In the genomic region with DNA sequence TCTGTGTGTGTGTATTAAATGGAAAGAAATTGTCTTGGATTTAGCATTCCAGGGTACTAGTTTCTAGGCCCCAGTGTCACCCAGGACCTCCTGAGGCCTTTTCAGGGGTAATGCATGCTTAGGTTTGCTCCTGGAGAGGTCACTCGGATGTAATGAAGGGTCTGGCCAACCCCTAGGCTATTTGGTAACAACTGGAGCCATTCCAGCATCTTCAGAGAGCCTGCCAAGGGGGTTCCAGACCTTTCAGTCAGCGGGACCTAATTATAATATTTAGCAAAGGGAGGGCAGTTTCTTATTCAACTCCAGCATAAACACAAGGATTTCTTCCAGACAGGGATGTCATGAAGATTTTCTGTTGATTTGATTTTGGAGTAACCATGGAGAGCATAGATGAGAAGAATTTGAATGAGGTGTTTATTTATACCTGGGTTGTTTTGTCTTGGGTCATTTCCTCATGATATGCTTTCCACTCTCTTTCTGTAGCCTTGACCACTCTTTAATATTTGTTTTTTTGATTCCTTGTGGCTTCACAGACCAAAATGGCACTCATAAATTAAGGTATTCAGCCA, we compare ENCODE assay signal across 12 cellular contexts. TPM values are rescaled to one million over a fixed set of nuclear protein-coding genes. Genes with fewer than 3 reads are reported as not detected.
A peak's percentile ranks its signal among the peaks of the same experiment; 100 is the strongest.
DNase-seq lines count a peak whose midpoint lies in the region; ATAC-seq and TF ChIP-seq lines count a peak whose summit lies in the region.
"Had no signal": no experiment of that assay in that cellular context is flagged by ENCODE, and none has a peak within 500 bp of the region (broad histone marks: within the 10 kb centered on the region; RNA-seq: fewer than 3 reads in every experiment).

No MANE protein-coding gene starts in this region.

- H3K36me3 ChIP-seq in neural cell (ENCODE audit: insufficient read depth, low read length) (no peaks in the 10 kb centered on the region), tibial nerve (no peaks in the 10 kb centered on the region), neural progenitor cell (no peaks in the 10 kb centered on the region)

- no peak overlapping the region for H3K9ac ChIP-seq in neural cell (ENCODE audit: low read length)
- no peak overlapping the region for H3K9ac ChIP-seq in neural progenitor cell

- peak overlapping the region; percentile 8 for H3K4me3 Mint-ChIP-seq in activated T-cell treated with anti-CD3 and anti-CD28 coated beads, Interleukin-2, amount 50 U/mL, for 24 hours
- H3K4me3 Mint-ChIP-seq in activated naive CD4-positive, alpha-beta T cell treated with anti-CD3 and anti-CD28 coated beads, Interleukin-2, amount 10 ng/mL, durations not matched to agents 7 days and 5 days, result no peak overlapping the region
- no peak overlapping the region for H3K4me3 Mint-ChIP-seq in neural progenitor cell
- H3K4me3 Mint-ChIP-seq: WTC11 had no signal

- H3K36me3 Mint-ChIP-seq in activated T-cell treated with anti-CD3 and anti-CD28 coated beads, Interleukin-2, amount 50 U/mL, for 24 hours (ENCODE audit: low read depth), result peaks cover 12% of the 10 kb centered on the region
- H3K36me3 Mint-ChIP-seq in activated naive CD4-positive, alpha-beta T cell treated with anti-CD3 and anti-CD28 coated beads, Interleukin-2, amount 10 ng/mL, durations not matched to agents 7 days and 5 days, result peaks cover 19% of the 10 kb centered on the region
- H3K36me3 Mint-ChIP-seq in neural progenitor cell, result peaks cover 4% of the 10 kb centered on the region
- H3K36me3 Mint-ChIP-seq: WTC11 had no signal

- TF ChIP-seq CTCF in fibroblast of pulmonary artery (IDR thresholded peaks at IDR 0.05; ENCODE audit: low read length, missing control alignments), result no peak
- no peak for TF ChIP-seq CTCF in neural cell (IDR thresholded peaks at IDR 0.05; ENCODE audit: poor library complexity, severe bottlenecking)
- TF ChIP-seq CTCF in tibial nerve (IDR thresholded peaks at IDR 0.05), result no peak
- no peak for TF ChIP-seq CTCF in neural progenitor cell (IDR thresholded peaks at IDR 0.05)

- no peak for ATAC-seq in HG02885 (IDR thresholded peaks at IDR 0.05; ENCODE audit: poor library complexity, unreplicated experiment)
- ATAC-seq: WTC11 had no signal

- no peak for TF ChIP-seq RAD21 in neural cell (conservative IDR thresholded peaks at IDR 0.05)

- H3K4me2 ChIP-seq in neural cell (ENCODE audit: low read length) (no peak overlapping the region), neural progenitor cell (no peak overlapping the region)

- no peak for TF ChIP-seq EP300 in neural cell (conservative IDR thresholded peaks at IDR 0.05; ENCODE audit: poor library complexity, severe bottlenecking)
- no peak for TF ChIP-seq EP300 in tibial nerve (IDR thresholded peaks at IDR 0.05)

- H3K4me3 ChIP-seq in fibroblast of pulmonary artery (replicated peaks; ENCODE audit: low read depth, low read length), result no peak overlapping the region
- H3K4me3 ChIP-seq in neural cell (ENCODE audit: low read length), result peak overlapping the region; percentile 16
- H3K4me3 ChIP-seq in tibial nerve, result no peak overlapping the region
- no peak overlapping the region for H3K4me3 ChIP-seq in neural progenitor cell

- H3K27ac Mint-ChIP-seq in activated T-cell treated with anti-CD3 and anti-CD28 coated beads, Interleukin-2, amount 50 U/mL, for 24 hours, result no peak overlapping the region
- no peak overlapping the region for H3K27ac Mint-ChIP-seq in activated naive CD4-positive, alpha-beta T cell treated with anti-CD3 and anti-CD28 coated beads, Interleukin-2, amount 10 ng/mL, durations not matched to agents 7 days and 5 days
- no peak overlapping the region for H3K27ac Mint-ChIP-seq in neural progenitor cell
- H3K27ac Mint-ChIP-seq: WTC11 had no signal

- CTCF ChIA-PET in activated naive CD4-positive, alpha-beta T cell treated with anti-CD3 and anti-CD28 coated beads, Interleukin-2, amount 10 ng/mL, durations not matched to agents 7 days and 5 days (lab: Charles Lee), result interaction anchor here (0.7 to 1.1 kb wide), 3 partner anchors 11 to 72 kb away, joined by 3 read pairs; no protein-coding TSS in a partner anchor

- no peaks in the 10 kb centered on the region for H3K9me2 ChIP-seq in neural cell (ENCODE audit: insufficient read depth, low read length)

- peaks cover 33% of the 10 kb centered on the region for H3K4me1 Mint-ChIP-seq in activated T-cell treated with anti-CD3 and anti-CD28 coated beads, Interleukin-2, amount 50 U/mL, for 24 hours (ENCODE audit: low read depth)
- H3K4me1 Mint-ChIP-seq in activated naive CD4-positive, alpha-beta T cell treated with anti-CD3 and anti-CD28 coated beads, Interleukin-2, amount 10 ng/mL, durations not matched to agents 7 days and 5 days, result peaks cover 37% of the 10 kb centered on the region
- no peaks in the 10 kb centered on the region for H3K4me1 Mint-ChIP-seq in neural progenitor cell
- H3K4me1 Mint-ChIP-seq: WTC11 had no signal

- H3K4me1 ChIP-seq in tibial nerve (peaks cover 4 to 71% (median 52%) of the 10 kb centered on the region in 4 donors), neural progenitor cell (peaks cover 12% of the 10 kb centered on the region)

- H3K9me3 Mint-ChIP-seq in activated T-cell treated with anti-CD3 and anti-CD28 coated beads, Interleukin-2, amount 50 U/mL, for 24 hours, result peaks cover 2% of the 10 kb centered on the region
- H3K9me3 Mint-ChIP-seq in activated naive CD4-positive, alpha-beta T cell treated with anti-CD3 and anti-CD28 coated beads, Interleukin-2, amount 10 ng/mL, durations not matched to agents 7 days and 5 days, result peaks cover 4% of the 10 kb centered on the region
- no peaks in the 10 kb centered on the region for H3K9me3 Mint-ChIP-seq in neural progenitor cell

- H3F3A ChIP-seq in neural cell (ENCODE audit: insufficient read depth, low read length, poor library complexity, severe bottlenecking) (no peaks in the 10 kb centered on the region), neural progenitor cell (ENCODE audit: low read depth) (peaks cover 9% of the 10 kb centered on the region)

- no peak for TF ChIP-seq POLR2A in tibial nerve (IDR thresholded peaks at IDR 0.05)

- H2AFZ ChIP-seq in neural cell (ENCODE audit: low read depth, low read length), result no peak overlapping the region
- no peak overlapping the region for H2AFZ ChIP-seq in neural progenitor cell (replicated peaks)

- H3K79me2 ChIP-seq in neural cell (replicated peaks; ENCODE audit: insufficient read depth, low read length) (peaks cover 7% of the 10 kb centered on the region), neural progenitor cell (ENCODE audit: low read depth) (peaks cover 19% of the 10 kb centered on the region)

- H3K27ac ChIP-seq in neural cell (ENCODE audit: low read length) (peak overlapping the region; percentile 26), tibial nerve (peak overlapping the region; percentile 39 to 86 (median 72)), neural progenitor cell (no peak overlapping the region)

- H3K27me3 Mint-ChIP-seq in activated T-cell treated with anti-CD3 and anti-CD28 coated beads, Interleukin-2, amount 50 U/mL, for 24 hours, result no peaks in the 10 kb centered on the region
- H3K27me3 Mint-ChIP-seq in activated naive CD4-positive, alpha-beta T cell treated with anti-CD3 and anti-CD28 coated beads, Interleukin-2, amount 10 ng/mL, durations not matched to agents 7 days and 5 days, result no peaks in the 10 kb centered on the region
- no peaks in the 10 kb centered on the region for H3K27me3 Mint-ChIP-seq in neural progenitor cell (ENCODE audit: insufficient read depth, low read depth)

- no peak for DNase-seq in activated T-cell treated with anti-CD3 and anti-CD28 coated beads, Interleukin-2, amount 50 U/mL, for 24 hours
- DNase-seq in activated T-cell treated with anti-CD3 and anti-CD28 coated beads for 4 hours (no peak), fibroblast of pulmonary artery (ENCODE audit: low read depth) (peak; percentile 69), tibial nerve (ENCODE audit: low spot score in 2 of 2) (no peak), neural progenitor cell (ENCODE audit: low spot score) (no peak)
- no peak for DNase-seq in activated naive CD4-positive, alpha-beta T cell treated with anti-CD3 and anti-CD28 coated beads, Interleukin-2, amount 10 ng/mL, durations not matched to agents 7 days and 5 days
- DNase-seq: ACHN, activated gamma-delta T cell, Kasumi-1 had no signal

- no peaks in the 10 kb centered on the region for H4K20me1 ChIP-seq in neural cell (ENCODE audit: insufficient read depth)
- peaks cover 4% of the 10 kb centered on the region for H4K20me1 ChIP-seq in neural progenitor cell (ENCODE audit: low read depth)

- no peaks in the 10 kb centered on the region for H3K27me3 ChIP-seq in neural cell (ENCODE audit: insufficient read depth, low read depth, low read length)
- no peaks in the 10 kb centered on the region for H3K27me3 ChIP-seq in tibial nerve
- no peaks in the 10 kb centered on the region for H3K27me3 ChIP-seq in neural progenitor cell

- WGBS in tibial nerve, 2 donors, result 22 to 27% methylated on average over 2 of the region's 2 CpGs

- H3K9me3 ChIP-seq in neural cell (ENCODE audit: low read length) (no peaks in the 10 kb centered on the region), tibial nerve (no peaks in the 10 kb centered on the region), neural progenitor cell (ENCODE audit: low read depth) (no peaks in the 10 kb centered on the region)

TF ChIP-seq in neural cell, 6 proteins besides CTCF, POLR2A, EP300 and RAD21 (continues in another document):
- TF ChIP-seq SMC3 (conservative IDR thresholded peaks at IDR 0.05; ENCODE audit: poor library complexity) (no peak), TAF1 (IDR thresholded peaks at IDR 0.05; ENCODE audit: low read depth) (no peak)

RNA-seq across cellular contexts. Expression of a gene that starts 17.4 kb away (rescaled TPM):
- 14.2 and 15.6 TPM in 2 replicates for polyA plus RNA-seq in neural cell
- polyA minus RNA-seq in neural cell, result 16.8 and 17.6 TPM in 2 replicates
- 10 to 100 TPM; 34.5 to 87.2 (median 60.1) TPM for total RNA-seq in tibial nerve
- total RNA-seq in neural progenitor cell (ENCODE audit: low replicate concordance), result 11.4 and 21.6 TPM in 2 replicates

RNA-seq across cellular contexts. Expression of a gene that starts 45.6 kb away (rescaled TPM):
- not detected in 2 replicates for polyA plus RNA-seq in neural cell
- polyA minus RNA-seq in neural cell, result not detected in 2 replicates
- total RNA-seq in tibial nerve (not detected), neural progenitor cell (ENCODE audit: low replicate concordance) (not detected in 2 replicates)
- total RNA-seq: WTC11 had no signal
